Comparison of ENCODE assay signal across 19 cellular contexts in genomic region chr1:10402729-10403274, GRCh38. TPM values are rescaled to one million over a fixed set of nuclear protein-coding genes. Genes with fewer than 3 reads are reported as not detected.
A peak's percentile ranks its signal among the peaks of the same experiment; 100 is the strongest.
DNase-seq lines count a peak whose midpoint lies in the region; ATAC-seq, FAIRE-seq and TF ChIP-seq lines count a peak whose summit lies in the region.
"Had no signal": no experiment of that assay in that cellular context is flagged by ENCODE, and none has a peak within 500 bp of the region (broad histone marks: within the 10 kb centered on the region; RNA-seq: fewer than 3 reads in every experiment).

No MANE protein-coding gene starts in this region.

- no peak for ATAC-seq in HepG2
- no peak for ATAC-seq in right lobe of liver
- ATAC-seq in GM21360 (IDR thresholded peaks at IDR 0.05; ENCODE audit: unreplicated experiment): no peak
- no peak for ATAC-seq in GM18868 (IDR thresholded peaks at IDR 0.05; ENCODE audit: unreplicated experiment)
- ATAC-seq in HG03378 (IDR thresholded peaks at IDR 0.05; ENCODE audit: unreplicated experiment): no peak
- ATAC-seq in left lung: no peak
- ATAC-seq: CD8-positive, alpha-beta T cell; stimulated activated naive CD8-positive, alpha-beta T cell treated with anti-CD3 and anti-CD28 coated beads, Interleukin-15, Interleukin-2, amounts not matched to agents 100 U/mL and 50 U/mL, for 24 hours had no signal

- H3K79me2 ChIP-seq in HepG2 (ENCODE audit: insufficient read depth, low read length): peaks cover 28% of the 10 kb centered on the region
- peaks cover 30% of the 10 kb centered on the region for H3K79me2 ChIP-seq in astrocyte (ENCODE audit: insufficient read depth, low read length)

- CTCF ChIA-PET in HepG2 (lab: Yijun Ruan, JAX; ENCODE audit: low intra/inter-chr PET ratio, low total read pairs): no interaction called here

- TF ChIP-seq EP300 in HepG2 (IDR thresholded peaks at IDR 0.05; ENCODE audit: low read depth in 2 of 2, low read length in 2 of 2) (no peak), HepG2 (CRISPR knock-in tag; IDR thresholded peaks at IDR 0.05; ENCODE audit: borderline replicate concordance) (no peak)

- BruUV-seq in HepG2 (replicated peaks; lab: Mats Ljungman, UMichigan): no TSS peak

- H3K27me3 ChIP-seq in HepG2 (ENCODE audit: control insufficient read depth in 1 of 2, insufficient read depth in 2 of 2, low read length in 2 of 2): no peaks in the 10 kb centered on the region
- H3K27me3 ChIP-seq in right lobe of liver: no peaks in the 10 kb centered on the region
- H3K27me3 ChIP-seq in astrocyte (ENCODE audit: insufficient read depth, low read length): no peaks in the 10 kb centered on the region
- no peaks in the 10 kb centered on the region for H3K27me3 ChIP-seq in left lung
- H3K27me3 ChIP-seq: upper lobe of left lung had no signal

- H3K9ac ChIP-seq in HepG2 (ENCODE audit: insufficient read depth, low read depth, low read length) (no peak overlapping the region), astrocyte (ENCODE audit: low read length) (peak overlapping the region; percentile 51)

- POLR2A ChIA-PET in HepG2 (lab: Yijun Ruan, JAX): interaction anchor here (4.4 kb wide), 1 partner anchor 15 kb away, joined by 65 read pairs; no protein-coding TSS in a partner anchor

- no peaks in the 10 kb centered on the region for H3K27me3 Mint-ChIP-seq in astrocyte (ENCODE audit: low read depth, unreplicated experiment)

- in situ Hi-C loops in HepG2 (cut with HindIII; ENCODE audit: extremely low pct_ligation_motif_present, low pct_unique_long_range_greater_than_20kb): no loop called here

- H3K36me3 Mint-ChIP-seq in astrocyte (ENCODE audit: low read depth, unreplicated experiment): peaks cover 23% of the 10 kb centered on the region

- no peak for TF ChIP-seq RAD21 in HepG2 (CRISPR knock-in tag; IDR thresholded peaks at IDR 0.05)

- H3K27ac ChIP-seq in HepG2 (ENCODE audit: extremely low read length, insufficient read depth, low read length) (no peak overlapping the region), right lobe of liver (no peak overlapping the region), astrocyte (ENCODE audit: low read depth, low read length) (peak overlapping the region; percentile 82), left lung (no peak overlapping the region)
- H3K27ac ChIP-seq: prostate gland, upper lobe of left lung had no signal

- H3K4me1 Mint-ChIP-seq in astrocyte (ENCODE audit: low read depth, unreplicated experiment): peaks cover 34% of the 10 kb centered on the region

- DNase-seq in HepG2 (ENCODE audit: low spot score) (no peak), right lobe of liver (no peak), astrocyte (ENCODE audit: low read depth) (peak; percentile 72), fibroblast of villous mesenchyme (ENCODE audit: low read depth) (peak; percentile 40), left lung (no peak)
- DNase-seq: activated CD4-positive, alpha-beta T cell treated with anti-CD3 and anti-CD28 coated beads for 1 hour; activated naive CD4-positive, alpha-beta T cell treated with anti-CD3 and anti-CD28 coated beads, Interleukin-2, amount 10 ng/mL, durations not matched to agents 7 days and 5 days; CD8-positive, alpha-beta T cell; effector memory CD4-positive, alpha-beta T cell; NCI-H345; SHP77 treated with DMSO at 0.1 percent for 48 hours; stimulated activated naive CD8-positive, alpha-beta T cell treated with anti-CD3 and anti-CD28 coated beads, Interleukin-15, Interleukin-2, amounts not matched to agents 100 U/mL and 50 U/mL, for 24 hours; upper lobe of left lung had no signal

- H3K4me1 ChIP-seq in HepG2 (ENCODE audit: insufficient read depth, low read length): peaks cover 26% of the 10 kb centered on the region
- H3K4me1 ChIP-seq in right lobe of liver: peaks cover 0 to 19% (median 5%) of the 10 kb centered on the region in 4 donors
- H3K4me1 ChIP-seq in astrocyte (ENCODE audit: insufficient read depth, low read length): peaks cover 29% of the 10 kb centered on the region
- H3K4me1 ChIP-seq in left lung: peaks cover 0 to 50% of the 10 kb centered on the region in 2 donors

- H3K36me3 ChIP-seq in HepG2 (replicated peaks in 1 of 2; ENCODE audit: control insufficient read depth in 1 of 2, insufficient read depth in 2 of 2, low read length in 2 of 2) (peaks cover 14 to 43% of the 10 kb centered on the region in 2 experiments), right lobe of liver (peaks cover 0 to 61% (median 27%) of the 10 kb centered on the region in 4 donors), astrocyte (ENCODE audit: insufficient read depth, low read length) (peaks cover 33% of the 10 kb centered on the region), left lung (peaks cover 0 to 69% of the 10 kb centered on the region in 2 donors)

- H3K4me3 ChIP-seq in HepG2 (replicated peaks in 1 of 3; ENCODE audit: insufficient read depth in 1 of 3, low read depth in 2 of 3, low read length in 3 of 3) (no peak overlapping the region), right lobe of liver (no peak overlapping the region), astrocyte (ENCODE audit: insufficient read depth, low read depth, low read length) (no peak overlapping the region), fibroblast of villous mesenchyme (ENCODE audit: low read depth, low read length) (no peak overlapping the region), left lung (no peak overlapping the region)
- H3K4me3 ChIP-seq: prostate gland, upper lobe of left lung had no signal

- H3K4me3 Mint-ChIP-seq in astrocyte (ENCODE audit: unreplicated experiment): no peak overlapping the region
- H3K4me3 Mint-ChIP-seq: activated naive CD4-positive, alpha-beta T cell treated with anti-CD3 and anti-CD28 coated beads, Interleukin-2, amount 10 ng/mL, durations not matched to agents 7 days and 5 days; CD8-positive, alpha-beta T cell had no signal

- no peaks in the 10 kb centered on the region for H3K9me3 Mint-ChIP-seq in astrocyte (ENCODE audit: unreplicated experiment)
- H3K9me3 Mint-ChIP-seq: activated naive CD4-positive, alpha-beta T cell treated with anti-CD3 and anti-CD28 coated beads, Interleukin-2, amount 10 ng/mL, durations not matched to agents 7 days and 5 days; CD8-positive, alpha-beta T cell had no signal

- TF ChIP-seq POLR2A in HepG2 (IDR thresholded peaks at IDR 0.05; ENCODE audit: insufficient read depth in 1 of 2, low read depth in 2 of 2, low read length in 2 of 2) (no peak), right lobe of liver (IDR thresholded peaks at IDR 0.05) (no peak)

- intact Hi-C loops in HepG2 (cut with micrococcal nuclease; ENCODE audit: unreplicated experiment) (no loop called here), right lobe of liver (cut with DNase I) (no loop called here), left lung (cut with DNase I) (no loop called here)

- peak overlapping the region; percentile 86 for H3K27ac Mint-ChIP-seq in astrocyte (ENCODE audit: unreplicated experiment)
- H3K27ac Mint-ChIP-seq: activated naive CD4-positive, alpha-beta T cell treated with anti-CD3 and anti-CD28 coated beads, Interleukin-2, amount 10 ng/mL, durations not matched to agents 7 days and 5 days; CD8-positive, alpha-beta T cell had no signal

- H4K20me1 ChIP-seq in HepG2 (ENCODE audit: insufficient read depth, low read length): no peaks in the 10 kb centered on the region
- peaks cover 27% of the 10 kb centered on the region for H4K20me1 ChIP-seq in astrocyte (ENCODE audit: insufficient read depth, low read length)

- FAIRE-seq in HepG2 (lab: Jason Lieb, UNC) (no peak), astrocyte (lab: Jason Lieb, UNC) (no peak)

- TF ChIP-seq CTCF in HepG2 (CRISPR knock-in tag; IDR thresholded peaks at IDR 0.05) (no peak), right lobe of liver (IDR thresholded peaks at IDR 0.05) (no peak), astrocyte (IDR thresholded peaks at IDR 0.05; ENCODE audit: insufficient read depth, low read depth, low read length) (no peak), fibroblast of villous mesenchyme (IDR thresholded peaks at IDR 0.05; ENCODE audit: insufficient read depth, low read depth, low read length) (no peak), left lung (IDR thresholded peaks at IDR 0.05) (no peak)

- H3K4me2 ChIP-seq in HepG2 (ENCODE audit: low read depth, low read length): no peak overlapping the region
- H3K4me2 ChIP-seq in astrocyte (ENCODE audit: low read length): peak overlapping the region; percentile 69

- WGBS in HepG2 (ENCODE audit: low lambda C conversion rate): 96% methylated on average over 9 of the region's 9 CpGs
- WGBS in right lobe of liver (ENCODE audit: insufficient coverage, low coverage, low lambda C conversion rate, missing lambda C conversion rate): 88% methylated on average over 6 of the region's 9 CpGs

- H2AFZ ChIP-seq in HepG2 (ENCODE audit: low read length): no peak overlapping the region
- H2AFZ ChIP-seq in astrocyte (ENCODE audit: low read depth, low read length): no peak overlapping the region

- no peaks in the 10 kb centered on the region for H3K9me3 ChIP-seq in HepG2 (ENCODE audit: low read length)
- no peaks in the 10 kb centered on the region for H3K9me3 ChIP-seq in right lobe of liver
- no peaks in the 10 kb centered on the region for H3K9me3 ChIP-seq in astrocyte (ENCODE audit: insufficient read depth, low read depth, low read length)
- no peaks in the 10 kb centered on the region for H3K9me3 ChIP-seq in left lung
- H3K9me3 ChIP-seq: prostate gland, upper lobe of left lung had no signal

RNA-seq across cellular contexts. Expression of gene PGD, which starts 3.9 kb away (rescaled TPM):
- 210 and 242 TPM in 2 replicates for total RNA-seq in HepG2 (2016; rRNA removed; fragmentation: Illumina TruSeq; extraction: Trizol)
- total RNA-seq in HepG2 (2016; cell fraction: cytosol; rRNA removed; fragmentation: Illumina TruSeq; extraction: Trizol; ENCODE audit: low read depth): 63.5 and 72.1 TPM in 2 replicates
- total RNA-seq in HepG2 (2016; cell fraction: insoluble cytoplasmic fraction; rRNA removed; fragmentation: Illumina TruSeq; extraction: Trizol): 212 TPM in 2 replicates
- 131 and 149 TPM in 2 replicates for total RNA-seq in HepG2 (2016; cell fraction: membrane; rRNA removed; fragmentation: Illumina TruSeq; extraction: Trizol)
- 134 TPM in 2 replicates for total RNA-seq in HepG2 (2016; cell fraction: nucleus; rRNA removed; fragmentation: Illumina TruSeq; extraction: Trizol)
- polyA plus RNA-seq in HepG2 (2011; rRNA removed): 64.8 and 67.5 TPM in 2 replicates
- 60.1 and 64.5 TPM in 2 replicates for polyA plus RNA-seq in HepG2 (2011; cell fraction: cytosol; rRNA removed)
- 37.3 and 39.4 TPM in 2 replicates for polyA plus RNA-seq in HepG2 (2011; cell fraction: nucleus; rRNA removed)
- polyA plus RNA-seq in HepG2 (2012): 112 and 139 TPM in 2 replicates
- polyA plus RNA-seq in HepG2 (2016; cell fraction: cytosol; fragmentation: Illumina TruSeq; extraction: Trizol; ENCODE audit: low read depth): 80.6 and 88.6 TPM in 2 replicates
- 270 and 293 TPM in 2 replicates for polyA plus RNA-seq in HepG2 (2016; cell fraction: insoluble cytoplasmic fraction; fragmentation: Illumina TruSeq; extraction: Trizol; ENCODE audit: low read depth)
- 132 and 155 TPM in 2 replicates for polyA plus RNA-seq in HepG2 (2016; cell fraction: membrane; fragmentation: Illumina TruSeq; extraction: Trizol; ENCODE audit: low read depth)
- 206 and 219 TPM in 2 replicates for polyA plus RNA-seq in HepG2 (2016; cell fraction: nucleus; fragmentation: Illumina TruSeq; extraction: Trizol; ENCODE audit: insufficient read depth, low read depth)
- 119 and 158 TPM in 2 replicates for polyA minus RNA-seq in HepG2 (2011; rRNA and poly(A)+ RNA removed; ENCODE audit: low replicate concordance)
- 59.4 and 61.6 TPM in 2 replicates for polyA minus RNA-seq in HepG2 (2011; cell fraction: cytosol; rRNA and poly(A)+ RNA removed)
- 35.2 and 45.2 TPM in 2 replicates for polyA minus RNA-seq in HepG2 (2011; cell fraction: nucleus; rRNA and poly(A)+ RNA removed)
- 100 to 1,000 TPM in 1 of 6 experiments, 10 to 100 TPM in 5; 51.9 to 151 (median 72.0) TPM for total RNA-seq in right lobe of liver
- 187 and 224 TPM in 2 replicates for total RNA-seq in astrocyte
- 74.1 and 88.1 TPM in 2 replicates for total RNA-seq in fibroblast of villous mesenchyme
- total RNA-seq in left lung: 100 to 1,000 TPM; 130 to 277 TPM

RNA-seq across cellular contexts. Expression of gene CENPS, which starts 27.4 kb away (rescaled TPM):
- 22.0 and 24.9 TPM in 2 replicates for total RNA-seq in HepG2 (2016; rRNA removed; fragmentation: Illumina TruSeq; extraction: Trizol)
- 32.3 and 41.2 TPM in 2 replicates for total RNA-seq in HepG2 (2016; cell fraction: cytosol; rRNA removed; fragmentation: Illumina TruSeq; extraction: Trizol; ENCODE audit: low read depth)
- 18.1 and 23.2 TPM in 2 replicates for total RNA-seq in HepG2 (2016; cell fraction: insoluble cytoplasmic fraction; rRNA removed; fragmentation: Illumina TruSeq; extraction: Trizol)
- 41.4 and 43.7 TPM in 2 replicates for total RNA-seq in HepG2 (2016; cell fraction: membrane; rRNA removed; fragmentation: Illumina TruSeq; extraction: Trizol)
- total RNA-seq in HepG2 (2016; cell fraction: nucleus; rRNA removed; fragmentation: Illumina TruSeq; extraction: Trizol): 8.1 and 10.8 TPM in 2 replicates
- polyA plus RNA-seq in HepG2 (2011; rRNA removed): 2.9 and 3.3 TPM in 2 replicates
- polyA plus RNA-seq in HepG2 (2011; cell fraction: cytosol; rRNA removed): 3.8 and 4.5 TPM in 2 replicates
- polyA plus RNA-seq in HepG2 (2011; cell fraction: nucleus; rRNA removed): 2.8 and 3.7 TPM in 2 replicates
- 5.0 and 10.5 TPM in 2 replicates for polyA plus RNA-seq in HepG2 (2012)
- polyA plus RNA-seq in HepG2 (2016; cell fraction: cytosol; fragmentation: Illumina TruSeq; extraction: Trizol; ENCODE audit: low read depth): 49.6 and 69.4 TPM in 2 replicates
- polyA plus RNA-seq in HepG2 (2016; cell fraction: insoluble cytoplasmic fraction; fragmentation: Illumina TruSeq; extraction: Trizol; ENCODE audit: low read depth): 33.2 and 38.1 TPM in 2 replicates
- polyA plus RNA-seq in HepG2 (2016; cell fraction: membrane; fragmentation: Illumina TruSeq; extraction: Trizol; ENCODE audit: low read depth): 55.5 and 60.0 TPM in 2 replicates
- 17.3 and 17.4 TPM in 2 replicates for polyA plus RNA-seq in HepG2 (2016; cell fraction: nucleus; fragmentation: Illumina TruSeq; extraction: Trizol; ENCODE audit: insufficient read depth, low read depth)
- polyA minus RNA-seq in HepG2 (2011; rRNA and poly(A)+ RNA removed; ENCODE audit: low replicate concordance): 5.9 and 8.9 TPM in 2 replicates
- polyA minus RNA-seq in HepG2 (2011; cell fraction: cytosol; rRNA and poly(A)+ RNA removed): 1.5 and 2.0 TPM in 2 replicates
- polyA minus RNA-seq in HepG2 (2011; cell fraction: nucleus; rRNA and poly(A)+ RNA removed): 1.0 and 3.9 TPM in 2 replicates
- 1 to 10 TPM; 1.8 to 9.3 (median 5.7) TPM for total RNA-seq in right lobe of liver
- 9.0 and 10.2 TPM in 2 replicates for total RNA-seq in astrocyte
- 14.2 and 14.7 TPM in 2 replicates for total RNA-seq in fibroblast of villous mesenchyme
- 10 to 100 TPM; 13.5 to 17.6 TPM for total RNA-seq in left lung

RNA-seq across cellular contexts. Expression of gene CORT, which starts 47.0 kb away (rescaled TPM):
- 0.62 TPM in 1 of 2 replicates, not detected in the other for total RNA-seq in HepG2 (2016; rRNA removed; fragmentation: Illumina TruSeq; extraction: Trizol)
- total RNA-seq in HepG2 (2016; cell fraction: cytosol; rRNA removed; fragmentation: Illumina TruSeq; extraction: Trizol; ENCODE audit: low read depth): not detected in 2 replicates
- total RNA-seq in HepG2 (2016; cell fraction: insoluble cytoplasmic fraction; rRNA removed; fragmentation: Illumina TruSeq; extraction: Trizol): 0.61 TPM in 1 of 2 replicates, not detected in the other
- 0.15 and 0.21 TPM in 2 replicates for total RNA-seq in HepG2 (2016; cell fraction: membrane; rRNA removed; fragmentation: Illumina TruSeq; extraction: Trizol)
- total RNA-seq in HepG2 (2016; cell fraction: nucleus; rRNA removed; fragmentation: Illumina TruSeq; extraction: Trizol): 0.78 and 1.1 TPM in 2 replicates
- 0.08 and 0.11 TPM in 2 replicates for polyA plus RNA-seq in HepG2 (2011; rRNA removed)
- polyA plus RNA-seq in HepG2 (2011; cell fraction: cytosol; rRNA removed): 0.08 and 0.09 TPM in 2 replicates
- polyA plus RNA-seq in HepG2 (2011; cell fraction: nucleus; rRNA removed): 0.24 and 0.29 TPM in 2 replicates
- 0.31 and 0.40 TPM in 2 replicates for polyA plus RNA-seq in HepG2 (2012)
- 0.11 and 0.46 TPM in 2 replicates for polyA plus RNA-seq in HepG2 (2016; cell fraction: cytosol; fragmentation: Illumina TruSeq; extraction: Trizol; ENCODE audit: low read depth)
- 0.50 TPM in 1 of 2 replicates, not detected in the other for polyA plus RNA-seq in HepG2 (2016; cell fraction: insoluble cytoplasmic fraction; fragmentation: Illumina TruSeq; extraction: Trizol; ENCODE audit: low read depth)
- 0.21 and 0.36 TPM in 2 replicates for polyA plus RNA-seq in HepG2 (2016; cell fraction: membrane; fragmentation: Illumina TruSeq; extraction: Trizol; ENCODE audit: low read depth)
- 0.81 and 1.9 TPM in 2 replicates for polyA plus RNA-seq in HepG2 (2016; cell fraction: nucleus; fragmentation: Illumina TruSeq; extraction: Trizol; ENCODE audit: insufficient read depth, low read depth)
- polyA minus RNA-seq in HepG2 (2011; rRNA and poly(A)+ RNA removed; ENCODE audit: low replicate concordance): not detected in 2 replicates
- not detected in 2 replicates for polyA minus RNA-seq in HepG2 (2011; cell fraction: cytosol; rRNA and poly(A)+ RNA removed)
- 0.39 TPM in 1 of 2 replicates, not detected in the other for polyA minus RNA-seq in HepG2 (2011; cell fraction: nucleus; rRNA and poly(A)+ RNA removed)
- total RNA-seq in right lobe of liver: under 1 TPM in 1 of 6 experiments, not detected in 5; 0.17 TPM
- 0.23 and 0.29 TPM in 2 replicates for total RNA-seq in astrocyte
- total RNA-seq in fibroblast of villous mesenchyme: 0.32 TPM in 1 of 2 replicates, not detected in the other
- total RNA-seq in left lung: under 1 TPM; 0.37 to 0.44 TPM
- total RNA-seq: cardiac septum, lower leg skin had no signal

Comparison
In these comparisons a context has a peak if more than half of its experiments do, and no peak if none do; other contexts are left out.
1. DNase-seq: peak in astrocyte (single experiment) and fibroblast of villous mesenchyme (single experiment); none in HepG2 (single experiment), right lobe of liver (0 of 3) and left lung (0 of 2).